ENCODE assay signal across 8 cellular contexts in genomic region chr6:134174790-134175531, GRCh38.
A peak's percentile ranks its signal among the peaks of the same experiment; 100 is the strongest.
DNase-seq lines count a peak whose midpoint lies in the region; ATAC-seq, FAIRE-seq and TF ChIP-seq lines count a peak whose summit lies in the region.

No MANE protein-coding gene starts in this region.

- peaks cover 30% of the 10 kb centered on the region for H3K36me3 Mint-ChIP-seq in astrocyte (ENCODE audit: low read depth, unreplicated experiment)

- ATAC-seq in GM18502 (IDR thresholded peaks at IDR 0.05; ENCODE audit: poor library complexity, unreplicated experiment) = peak; percentile 75
- ATAC-seq in HG02884 (IDR thresholded peaks at IDR 0.05; ENCODE audit: unreplicated experiment) = peak; percentile 65

- peak overlapping the region; percentile 93 for H3K4me2 ChIP-seq in astrocyte (ENCODE audit: low read length)

- DNase-seq in NCI-H146 treated with DMSO at 0.1 percent for 48 hours (lab: John Stamatoyannopoulos, UW; ENCODE audit: unreplicated experiment) (peak; percentile 95), T-helper 22 cell (ENCODE audit: low read depth) (peak; percentile 85), astrocyte (ENCODE audit: low read depth) (peak; percentile 71), hepatic stellate cell (ENCODE audit: low spot score) (peak; percentile 87), retina (peak; percentile 96), NK-92 (lab: John Stamatoyannopoulos, UW; ENCODE audit: unreplicated experiment) (no peak)

- peak overlapping the region; percentile 95 for H3K9ac ChIP-seq in astrocyte (ENCODE audit: low read length)

- TF ChIP-seq CTCF in astrocyte (IDR thresholded peaks at IDR 0.05; ENCODE audit: insufficient read depth, low read depth, low read length) = no peak

- H3K27me3 Mint-ChIP-seq in astrocyte (ENCODE audit: low read depth, unreplicated experiment) = no peaks in the 10 kb centered on the region

- H3K27me3 ChIP-seq in astrocyte (ENCODE audit: insufficient read depth, low read length) = no peaks in the 10 kb centered on the region

- H3K4me1 Mint-ChIP-seq in astrocyte (ENCODE audit: low read depth, unreplicated experiment) = peaks cover 38% of the 10 kb centered on the region

- no peaks in the 10 kb centered on the region for H3K9me3 ChIP-seq in astrocyte (ENCODE audit: insufficient read depth, low read depth, low read length)

- H3K27ac ChIP-seq in astrocyte (ENCODE audit: low read depth, low read length) = peak overlapping the region; percentile 95

- H3K9me3 Mint-ChIP-seq in astrocyte (ENCODE audit: unreplicated experiment) = no peaks in the 10 kb centered on the region

- peak overlapping the region; percentile 100 for H3K4me3 Mint-ChIP-seq in astrocyte (ENCODE audit: unreplicated experiment)

- H3K27ac Mint-ChIP-seq in astrocyte (ENCODE audit: unreplicated experiment) = peak overlapping the region; percentile 96

- no peak overlapping the region for H2AFZ ChIP-seq in astrocyte (ENCODE audit: low read depth, low read length)

- H3K4me1 ChIP-seq in astrocyte (ENCODE audit: insufficient read depth, low read length) = peaks cover 55% of the 10 kb centered on the region

- H4K20me1 ChIP-seq in astrocyte (ENCODE audit: insufficient read depth, low read length) = peaks cover 46% of the 10 kb centered on the region

- peaks cover 47% of the 10 kb centered on the region for H3K79me2 ChIP-seq in astrocyte (ENCODE audit: insufficient read depth, low read length)

- H3K4me3 ChIP-seq in astrocyte (ENCODE audit: insufficient read depth, low read depth, low read length) = peak overlapping the region; percentile 95

- H3K36me3 ChIP-seq in astrocyte (ENCODE audit: insufficient read depth, low read length) = peaks cover 39% of the 10 kb centered on the region

- no peak for FAIRE-seq in astrocyte (lab: Jason Lieb, UNC)
